Comparison of ENCODE assay signal across 23 cellular contexts in genomic region chr6:101703311-101703710, GRCh38.
A peak's percentile ranks its signal among the peaks of the same experiment; 100 is the strongest.
DNase-seq lines count a peak whose midpoint lies in the region; ATAC-seq and TF ChIP-seq lines count a peak whose summit lies in the region.
"Had no signal": no experiment of that assay in that cellular context is flagged by ENCODE, and none has a peak within 500 bp of the region (broad histone marks: within the 10 kb centered on the region; RNA-seq: fewer than 3 reads in every experiment).

No MANE protein-coding gene starts in this region.

- TF ChIP-seq CTCF in PC-9 (conservative IDR thresholded peaks at IDR 0.05) (no peak), neural progenitor cell (IDR thresholded peaks at IDR 0.05) (no peak)

- H3K4me1 ChIP-seq in PC-9 (replicated peaks; ENCODE audit: insufficient read depth) (no peaks in the 10 kb centered on the region), neural progenitor cell (peaks cover 37% of the 10 kb centered on the region)
- H3K4me1 ChIP-seq: BE2C, BLaER1 had no signal

- H3K9me3 Mint-ChIP-seq in neural progenitor cell = no peaks in the 10 kb centered on the region
- H3K9me3 Mint-ChIP-seq: CD8-positive, alpha-beta memory T cell had no signal

- no peaks in the 10 kb centered on the region for H3K27me3 Mint-ChIP-seq in neural progenitor cell (ENCODE audit: insufficient read depth, low read depth)
- H3K27me3 Mint-ChIP-seq: CD4-positive, alpha-beta memory T cell; CD4-positive, CD25-positive, alpha-beta regulatory T cell; CD8-positive, alpha-beta memory T cell had no signal

- H3K4me3 ChIP-seq in PC-9 (no peak overlapping the region), neural progenitor cell (no peak overlapping the region)
- H3K4me3 ChIP-seq: BLaER1, GM12878 had no signal

- no TSS peak for BruUV-seq in PC-9 (replicated peaks; lab: Mats Ljungman, UMichigan)

- H3K9me3 ChIP-seq in PC-9 (ENCODE audit: insufficient read depth, low read depth) = no peaks in the 10 kb centered on the region
- H3K9me3 ChIP-seq in neural progenitor cell (ENCODE audit: low read depth) = no peaks in the 10 kb centered on the region
- H3K9me3 ChIP-seq: BE2C, BLaER1 had no signal

- 0 out of 2 replicates have a peak overlapping the region, but pooled peaks have one; percentile 48 for H2AFZ ChIP-seq in PC-9
- H2AFZ ChIP-seq in neural progenitor cell (replicated peaks) = no peak overlapping the region

- POLR2A ChIA-PET in PC-9 (lab: Charles Lee; ENCODE audit: unreplicated experiment) = no interaction called here

- DNase-seq in PC-9 = no peak
- DNase-seq in neural progenitor cell (ENCODE audit: low spot score) = peak; percentile 70
- no peak for DNase-seq in ecto neural progenitor cell (ENCODE audit: low spot score)
- DNase-seq in activated effector memory CD4-positive, alpha-beta T cell treated with Interleukin-2 at 50 U/mL for 16 hours = no peak
- DNase-seq: 8988T; ACHN; BE2C; C1 segment of cervical spinal cord; CD4-positive, alpha-beta memory T cell; CD4-positive, CD25-positive, alpha-beta regulatory T cell; CD8-positive, alpha-beta memory T cell; COR-L47; DMS 273 treated with DMSO at 0.1 percent for 48 hours; DMS153; DMS53; DMS79; DND-41; EL; GDM1 had no signal

- H3K79me2 ChIP-seq in PC-9 (ENCODE audit: low read depth) (no peaks in the 10 kb centered on the region), neural progenitor cell (ENCODE audit: low read depth) (no peaks in the 10 kb centered on the region)

- H3K9me2 ChIP-seq in PC-9 (ENCODE audit: insufficient read depth) = no peaks in the 10 kb centered on the region; the same call in 1 of the 2 replicates

- H3K4me3 Mint-ChIP-seq in neural progenitor cell = no peak overlapping the region
- H3K4me3 Mint-ChIP-seq: CD14-positive monocyte; CD4-positive, alpha-beta memory T cell; CD4-positive, CD25-positive, alpha-beta regulatory T cell; CD8-positive, alpha-beta memory T cell had no signal

- no peak overlapping the region for H3K9ac ChIP-seq in neural progenitor cell
- H3K9ac ChIP-seq: BLaER1 had no signal

- H3K27me3 ChIP-seq in PC-9 (ENCODE audit: insufficient read depth, low read depth) = no peaks in the 10 kb centered on the region
- no peaks in the 10 kb centered on the region for H3K27me3 ChIP-seq in neural progenitor cell
- H3K27me3 ChIP-seq: BE2C, BLaER1 had no signal

- H3F3A ChIP-seq in PC-9 (ENCODE audit: insufficient read depth, low read depth) (no peaks in the 10 kb centered on the region), neural progenitor cell (ENCODE audit: low read depth) (peaks cover 18% of the 10 kb centered on the region)

- no peak overlapping the region for H3K27ac Mint-ChIP-seq in neural progenitor cell
- H3K27ac Mint-ChIP-seq: CD14-positive monocyte; CD4-positive, alpha-beta memory T cell; CD4-positive, CD25-positive, alpha-beta regulatory T cell; CD8-positive, alpha-beta memory T cell had no signal

- H3K27ac ChIP-seq in PC-9 = no peak overlapping the region
- no peak overlapping the region for H3K27ac ChIP-seq in neural progenitor cell
- H3K27ac ChIP-seq: BLaER1 had no signal

- intact Hi-C loops in PC-9 (cut with micrococcal nuclease; ENCODE audit: unreplicated experiment) = no loop called here

- no peak for ATAC-seq in HG03469 (IDR thresholded peaks at IDR 0.05; ENCODE audit: unreplicated experiment)
- ATAC-seq: GM12878 had no signal

- H3K36me3 ChIP-seq in PC-9 (ENCODE audit: low read depth) = no peaks in the 10 kb centered on the region
- H3K36me3 ChIP-seq in neural progenitor cell = no peaks in the 10 kb centered on the region
- H3K36me3 ChIP-seq: BE2C, BLaER1 had no signal

- H3K4me1 Mint-ChIP-seq in neural progenitor cell = no peaks in the 10 kb centered on the region
- H3K4me1 Mint-ChIP-seq: CD14-positive monocyte; CD4-positive, alpha-beta memory T cell; CD4-positive, CD25-positive, alpha-beta regulatory T cell; CD8-positive, alpha-beta memory T cell had no signal

- H3K36me3 Mint-ChIP-seq in neural progenitor cell = no peaks in the 10 kb centered on the region
- H3K36me3 Mint-ChIP-seq: CD14-positive monocyte; CD4-positive, alpha-beta memory T cell; CD4-positive, CD25-positive, alpha-beta regulatory T cell; CD8-positive, alpha-beta memory T cell had no signal

- no peak overlapping the region for H3K4me2 ChIP-seq in PC-9
- peak overlapping the region; percentile 17 for H3K4me2 ChIP-seq in neural progenitor cell
- H3K4me2 ChIP-seq: BLaER1 had no signal

- H4K20me1 ChIP-seq in PC-9 (ENCODE audit: insufficient read depth) = no peaks in the 10 kb centered on the region
- no peaks in the 10 kb centered on the region for H4K20me1 ChIP-seq in neural progenitor cell (ENCODE audit: low read depth)
- H4K20me1 ChIP-seq: BLaER1 had no signal

- CTCF ChIA-PET in PC-9 (lab: Charles Lee) = no interaction called here
